In genomic region chr17:81221842-81222619, GRCh38 we compare ENCODE assay signal across 1 cellular context.
TF ChIP-seq lines count a peak whose summit lies in the region.

No MANE protein-coding gene starts in this region.

TF ChIP-seq in SK-N-SH, 30 proteins besides CTCF, POLR2A, EP300 and RAD21 (continued from another document):
- TF ChIP-seq ZBTB33 (IDR thresholded peaks at IDR 0.05; ENCODE audit: borderline replicate concordance, low read depth) (no peak), RFX5 (IDR thresholded peaks at IDR 0.05; ENCODE audit: low read length) (no peak), SMC3 (IDR thresholded peaks at IDR 0.05; ENCODE audit: low read depth, low read length) (no peak), USF1 (IDR thresholded peaks at IDR 0.05; ENCODE audit: borderline replicate concordance, low read depth) (no peak), SIN3A (IDR thresholded peaks at IDR 0.05; ENCODE audit: borderline replicate concordance, low read depth, low read length) (no peak), FOXM1 (IDR thresholded peaks at IDR 0.05; ENCODE audit: low read depth) (no peak)
TF ChIP-seq in SK-N-SH: peak in this region for 0.
